8 cellular contexts compared by ENCODE assay signal in the genomic region with DNA sequence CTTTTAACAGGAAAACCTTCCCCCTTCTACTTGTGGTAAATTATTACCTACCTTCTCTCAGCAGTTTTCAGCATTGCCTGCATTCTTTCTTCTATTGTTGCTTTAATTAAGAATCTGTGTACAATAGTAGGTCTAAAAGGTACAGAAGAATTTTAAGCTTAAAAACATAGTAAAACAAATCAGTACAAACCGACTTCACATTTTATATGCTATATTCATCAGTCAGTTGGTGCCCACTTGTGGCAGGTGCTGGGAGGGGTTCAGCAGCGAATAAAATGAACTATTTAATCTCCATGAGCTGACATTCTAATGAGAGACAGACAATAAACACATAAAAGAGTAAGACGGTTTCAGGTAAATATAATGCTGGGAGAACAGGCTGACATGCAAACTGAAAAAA.
DNase-seq lines count a peak whose midpoint lies in the region; ATAC-seq, FAIRE-seq and TF ChIP-seq lines count a peak whose summit lies in the region.

No MANE protein-coding gene starts in this region.

- H2AFZ ChIP-seq in astrocyte (ENCODE audit: low read depth, low read length) = no peak overlapping the region

- POLR2A ChIA-PET in HEK293T (lab: Yijun Ruan, JAX) = interaction anchor here (1.3 to 1.5 kb wide), 2 partner anchors 73 to 153 kb away, joined by 3 to 5 read pairs; a partner anchor contains a TSS

- H3K79me2 ChIP-seq in astrocyte (ENCODE audit: insufficient read depth, low read length) = no peaks in the 10 kb centered on the region

- H3K27me3 Mint-ChIP-seq in astrocyte (ENCODE audit: low read depth, unreplicated experiment) (no peaks in the 10 kb centered on the region), memory B cell (no peaks in the 10 kb centered on the region)

- TF ChIP-seq CTCF in GM06990 (IDR thresholded peaks at IDR 0.05; ENCODE audit: insufficient read depth, low read length, poor library complexity, severe bottlenecking) (peak; percentile 62), astrocyte (IDR thresholded peaks at IDR 0.05; ENCODE audit: insufficient read depth, low read depth, low read length) (peak; percentile 29)

- no peak for FAIRE-seq in astrocyte (lab: Jason Lieb, UNC)

- DNase-seq in GM06990 (ENCODE audit: extremely low read depth, insufficient read length) (peak; percentile 35), HT1080 (ENCODE audit: low read depth) (peak; percentile 7), astrocyte (ENCODE audit: low read depth) (no peak), memory B cell (ENCODE audit: low spot score in 2 of 2) (peak in 1 of 2 donors; percentile 35), SJCRH30 (no peak), DMS79 (lab: John Stamatoyannopoulos, UW) (no peak), HEK293T (ENCODE audit: extremely low spot score) (no peak)

- H3K4me1 ChIP-seq in astrocyte (ENCODE audit: insufficient read depth, low read length) (no peaks in the 10 kb centered on the region), SJCRH30 (no peaks in the 10 kb centered on the region)

- H3K36me3 Mint-ChIP-seq in astrocyte (ENCODE audit: low read depth, unreplicated experiment) = peaks cover 5% of the 10 kb centered on the region
- H3K36me3 Mint-ChIP-seq in memory B cell = peaks cover 2% of the 10 kb centered on the region

- no peak overlapping the region for H3K4me3 Mint-ChIP-seq in astrocyte (ENCODE audit: unreplicated experiment)
- no peak overlapping the region for H3K4me3 Mint-ChIP-seq in memory B cell

- CTCF ChIA-PET in HEK293T (lab: Yijun Ruan, JAX) = no interaction called here

- H3K27ac ChIP-seq in astrocyte (ENCODE audit: low read depth, low read length) (no peak overlapping the region), SJCRH30 (no peak overlapping the region)

- H3K4me3 ChIP-seq in GM06990 (replicated peaks; ENCODE audit: low read depth, low read length) (no peak overlapping the region), astrocyte (ENCODE audit: insufficient read depth, low read depth, low read length) (no peak overlapping the region), SJCRH30 (no peak overlapping the region)

- H3K36me3 ChIP-seq in GM06990 (ENCODE audit: control insufficient read depth, insufficient read depth, low read length) = peaks cover 2% of the 10 kb centered on the region
- no peaks in the 10 kb centered on the region for H3K36me3 ChIP-seq in astrocyte (ENCODE audit: insufficient read depth, low read length)
- peaks cover 9% of the 10 kb centered on the region for H3K36me3 ChIP-seq in SJCRH30

- no peak overlapping the region for H3K9ac ChIP-seq in astrocyte (ENCODE audit: low read length)

- H3K27ac Mint-ChIP-seq in astrocyte (ENCODE audit: unreplicated experiment) = no peak overlapping the region
- H3K27ac Mint-ChIP-seq in memory B cell = no peak overlapping the region

- no peaks in the 10 kb centered on the region for H3K27me3 ChIP-seq in GM06990 (replicated peaks; ENCODE audit: control insufficient read depth, insufficient read depth, low read length)
- H3K27me3 ChIP-seq in astrocyte (ENCODE audit: insufficient read depth, low read length) = no peaks in the 10 kb centered on the region
- no peaks in the 10 kb centered on the region for H3K27me3 ChIP-seq in SJCRH30

- H3K4me1 Mint-ChIP-seq in astrocyte (ENCODE audit: low read depth, unreplicated experiment) (peaks cover 8% of the 10 kb centered on the region), memory B cell (no peaks in the 10 kb centered on the region)

- no peak overlapping the region for H3K4me2 ChIP-seq in astrocyte (ENCODE audit: low read length)

- no peaks in the 10 kb centered on the region for H4K20me1 ChIP-seq in astrocyte (ENCODE audit: insufficient read depth, low read length)

- ATAC-seq in memory B cell (ENCODE audit: low read depth) (peak; percentile 68), HG03097 (IDR thresholded peaks at IDR 0.05; ENCODE audit: low FRiP score, unreplicated experiment) (no peak)

- H3K9me3 ChIP-seq in astrocyte (ENCODE audit: insufficient read depth, low read depth, low read length) (no peaks in the 10 kb centered on the region), SJCRH30 (replicated peaks) (no peaks in the 10 kb centered on the region)

- no peaks in the 10 kb centered on the region for H3K9me3 Mint-ChIP-seq in astrocyte (ENCODE audit: unreplicated experiment)
- no peaks in the 10 kb centered on the region for H3K9me3 Mint-ChIP-seq in memory B cell

TF ChIP-seq in HEK293T, 16 proteins besides CTCF, POLR2A, EP300 and RAD21:
- TF ChIP-seq ZNF384 (IDR thresholded peaks at IDR 0.05) (no peak), CTBP1 (IDR thresholded peaks at IDR 0.05; ENCODE audit: borderline replicate concordance) (no peak), FOXM1 (IDR thresholded peaks at IDR 0.05; ENCODE audit: borderline replicate concordance) (no peak), TARDBP (IDR thresholded peaks at IDR 0.05) (no peak), BHLHE40 (IDR thresholded peaks at IDR 0.05; ENCODE audit: borderline replicate concordance) (no peak), ARNT (IDR thresholded peaks at IDR 0.05) (no peak), SP1 (IDR thresholded peaks at IDR 0.05) (no peak), NFRKB (IDR thresholded peaks at IDR 0.05) (no peak), FOXA1 (IDR thresholded peaks at IDR 0.05) (no peak), LEF1 (IDR thresholded peaks at IDR 0.05; ENCODE audit: borderline replicate concordance) (no peak), FOXK2 (IDR thresholded peaks at IDR 0.05) (no peak), HDGF (IDR thresholded peaks at IDR 0.05; ENCODE audit: borderline replicate concordance) (no peak), SUZ12 (IDR thresholded peaks at IDR 0.05) (no peak), ELF4 (IDR thresholded peaks at IDR 0.05) (no peak), L3MBTL2 (conservative IDR thresholded peaks at IDR 0.05) (no peak)
- TF ChIP-seq, protein P1, sequence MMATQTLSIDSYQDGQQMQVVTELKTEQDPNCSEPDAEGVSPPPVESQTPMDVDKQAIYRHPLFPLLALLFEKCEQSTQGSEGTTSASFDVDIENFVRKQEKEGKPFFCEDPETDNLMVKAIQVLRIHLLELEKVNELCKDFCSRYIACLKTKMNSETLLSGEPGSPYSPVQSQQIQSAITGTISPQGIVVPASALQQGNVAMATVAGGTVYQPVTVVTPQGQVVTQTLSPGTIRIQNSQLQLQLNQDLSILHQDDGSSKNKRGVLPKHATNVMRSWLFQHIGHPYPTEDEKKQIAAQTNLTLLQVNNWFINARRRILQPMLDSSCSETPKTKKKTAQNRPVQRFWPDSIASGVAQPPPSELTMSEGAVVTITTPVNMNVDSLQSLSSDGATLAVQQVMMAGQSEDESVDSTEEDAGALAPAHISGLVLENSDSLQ (IDR thresholded peaks at IDR 0.05) = no peak

Comparison
In these comparisons a context has a peak if more than half of its experiments do, and no peak if none do; other contexts are left out.
1. DNase-seq: peak in GM06990 (single experiment) and HT1080 (single experiment); none in astrocyte (single experiment), SJCRH30 (0 of 2), DMS79 (single experiment) and HEK293T (single experiment).